Comparison of ENCODE assay signal across 8 cellular contexts in the genomic region with DNA sequence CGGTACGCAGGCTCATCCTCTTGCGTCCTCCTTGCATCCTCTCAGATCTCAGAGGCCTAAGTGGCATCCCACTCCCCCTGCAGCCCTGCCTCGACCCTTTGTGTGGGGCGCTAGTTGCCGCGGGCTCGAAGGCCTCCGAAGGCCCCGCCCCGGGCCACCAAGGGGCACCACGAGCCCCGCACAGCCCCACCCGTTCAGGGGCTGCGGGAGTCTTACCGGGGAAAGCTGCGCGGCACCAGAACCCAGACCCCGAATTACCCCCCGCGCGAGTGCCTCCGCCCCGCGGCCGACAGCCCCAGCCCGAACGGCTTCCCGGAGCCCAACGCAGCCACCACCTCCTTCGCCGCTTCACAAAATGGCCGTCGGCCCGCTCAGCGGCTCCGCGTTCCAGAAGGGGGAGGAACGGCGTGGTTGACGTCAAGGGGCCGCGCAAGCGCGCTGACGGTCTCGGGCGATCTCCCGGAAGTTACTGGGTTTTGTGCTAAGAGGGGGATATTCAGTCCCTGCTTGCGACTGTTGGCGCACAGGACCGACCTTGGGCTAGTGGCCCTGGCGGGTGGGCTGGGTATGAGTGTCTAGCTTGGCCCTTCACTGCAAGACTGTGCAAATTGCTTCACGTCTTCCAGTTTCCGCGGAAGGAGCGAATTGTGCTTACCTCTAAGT. TPM values are rescaled to one million over a fixed set of nuclear protein-coding genes. Genes with fewer than 3 reads are reported as not detected.
A peak's percentile ranks its signal among the peaks of the same experiment; 100 is the strongest.
DNase-seq lines count a peak whose midpoint lies in the region; ATAC-seq, FAIRE-seq and TF ChIP-seq lines count a peak whose summit lies in the region.

A gene (minus strand): TSS at position 357 of the 663 bp plus-strand sequence. CDS start 31,977 bp downstream, outside the sequence.
A gene with protein sequence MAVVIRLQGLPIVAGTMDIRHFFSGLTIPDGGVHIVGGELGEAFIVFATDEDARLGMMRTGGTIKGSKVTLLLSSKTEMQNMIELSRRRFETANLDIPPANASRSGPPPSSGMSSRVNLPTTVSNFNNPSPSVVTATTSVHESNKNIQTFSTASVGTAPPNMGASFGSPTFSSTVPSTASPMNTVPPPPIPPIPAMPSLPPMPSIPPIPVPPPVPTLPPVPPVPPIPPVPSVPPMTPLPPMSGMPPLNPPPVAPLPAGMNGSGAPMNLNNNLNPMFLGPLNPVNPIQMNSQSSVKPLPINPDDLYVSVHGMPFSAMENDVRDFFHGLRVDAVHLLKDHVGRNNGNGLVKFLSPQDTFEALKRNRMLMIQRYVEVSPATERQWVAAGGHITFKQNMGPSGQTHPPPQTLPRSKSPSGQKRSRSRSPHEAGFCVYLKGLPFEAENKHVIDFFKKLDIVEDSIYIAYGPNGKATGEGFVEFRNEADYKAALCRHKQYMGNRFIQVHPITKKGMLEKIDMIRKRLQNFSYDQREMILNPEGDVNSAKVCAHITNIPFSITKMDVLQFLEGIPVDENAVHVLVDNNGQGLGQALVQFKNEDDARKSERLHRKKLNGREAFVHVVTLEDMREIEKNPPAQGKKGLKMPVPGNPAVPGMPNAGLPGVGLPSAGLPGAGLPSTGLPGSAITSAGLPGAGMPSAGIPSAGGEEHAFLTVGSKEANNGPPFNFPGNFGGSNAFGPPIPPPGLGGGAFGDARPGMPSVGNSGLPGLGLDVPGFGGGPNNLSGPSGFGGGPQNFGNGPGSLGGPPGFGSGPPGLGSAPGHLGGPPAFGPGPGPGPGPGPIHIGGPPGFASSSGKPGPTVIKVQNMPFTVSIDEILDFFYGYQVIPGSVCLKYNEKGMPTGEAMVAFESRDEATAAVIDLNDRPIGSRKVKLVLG (minus strand): TSS at position 357 of the 663 bp plus-strand sequence. CDS start 9,578 bp downstream, outside the sequence.

- peak in 1 of 2 donors; percentile 95 for TF ChIP-seq POLR2A in vagina (IDR thresholded peaks at IDR 0.05)

- no peaks in the 10 kb centered on the region for H3K9me3 ChIP-seq in astrocyte (ENCODE audit: insufficient read depth, low read depth, low read length)
- H3K9me3 ChIP-seq in vagina, result no peaks in the 10 kb centered on the region

- H3K9ac ChIP-seq in astrocyte (ENCODE audit: low read length) (peak within 1 kb of the TSS; percentile 97), rectal smooth muscle tissue (ENCODE audit: low read length) (peak within 1 kb of the TSS; percentile 95)

- peak within 1 kb of the TSS; percentile 89 for H3K4me3 ChIP-seq in astrocyte (ENCODE audit: insufficient read depth, low read depth, low read length)
- peak within 1 kb of the TSS; percentile 71 for H3K4me3 ChIP-seq in rectal smooth muscle tissue (ENCODE audit: low read length)
- peak within 1 kb of the TSS; percentile 89 to 96 for H3K4me3 ChIP-seq in vagina

- peak within 1 kb of the TSS; percentile 94 for H3K4me3 Mint-ChIP-seq in astrocyte (ENCODE audit: unreplicated experiment)

- H3K27me3 ChIP-seq in astrocyte (ENCODE audit: insufficient read depth, low read length), result no peaks in the 10 kb centered on the region
- H3K27me3 ChIP-seq in rectal smooth muscle tissue (ENCODE audit: control insufficient read depth, insufficient read depth, low read length), result no peaks in the 10 kb centered on the region
- no peaks in the 10 kb centered on the region for H3K27me3 ChIP-seq in vagina

- peak within 1 kb of the TSS; percentile 92 for H3K27ac ChIP-seq in astrocyte (ENCODE audit: low read depth, low read length)
- peak within 1 kb of the TSS; percentile 93 for H3K27ac ChIP-seq in rectal smooth muscle tissue (ENCODE audit: low read depth, low read length)
- peak within 1 kb of the TSS; percentile 100 for H3K27ac ChIP-seq in vagina

- H3K4me2 ChIP-seq in astrocyte (ENCODE audit: low read length), result peak within 1 kb of the TSS; percentile 97

- peaks cover 47% of the 10 kb centered on the region for H4K20me1 ChIP-seq in astrocyte (ENCODE audit: insufficient read depth, low read length)

- ATAC-seq in GM18502 (IDR thresholded peaks at IDR 0.05; ENCODE audit: poor library complexity, unreplicated experiment) (peak; percentile 75), HG02970 (IDR thresholded peaks at IDR 0.05; ENCODE audit: low FRiP score, unreplicated experiment) (peak; percentile 83)

- no peak for FAIRE-seq in astrocyte (lab: Jason Lieb, UNC)

- intact Hi-C loops in vagina (cut with DNase I), result loop anchor here (5.0 kb wide), 1 partner anchor 47 kb away; a partner anchor contains a TSS

- H3K36me3 ChIP-seq in astrocyte (ENCODE audit: insufficient read depth, low read length) (peaks cover 6% of the 10 kb centered on the region), rectal smooth muscle tissue (ENCODE audit: control insufficient read depth, insufficient read depth, low read length) (no peaks in the 10 kb centered on the region), vagina (peaks cover 0 to 16% of the 10 kb centered on the region in 2 donors)

- H3K36me3 Mint-ChIP-seq in astrocyte (ENCODE audit: low read depth, unreplicated experiment), result peaks cover 10% of the 10 kb centered on the region

- H3K4me1 Mint-ChIP-seq in astrocyte (ENCODE audit: low read depth, unreplicated experiment), result peaks cover 29% of the 10 kb centered on the region

- no peaks in the 10 kb centered on the region for H3K9me3 Mint-ChIP-seq in astrocyte (ENCODE audit: unreplicated experiment)

- TF ChIP-seq CTCF in astrocyte (IDR thresholded peaks at IDR 0.05; ENCODE audit: insufficient read depth, low read depth, low read length), result no peak
- no peak for TF ChIP-seq CTCF in vagina (IDR thresholded peaks at IDR 0.05)

- H3K4me1 ChIP-seq in astrocyte (ENCODE audit: insufficient read depth, low read length), result peaks cover 22% of the 10 kb centered on the region
- H3K4me1 ChIP-seq in rectal smooth muscle tissue (ENCODE audit: control insufficient read depth, insufficient read depth, low read length), result peaks cover 14% of the 10 kb centered on the region
- peaks cover 43% of the 10 kb centered on the region for H3K4me1 ChIP-seq in vagina

- DNase-seq in NCI-H2029 treated with DMSO at 0.1 percent for 48 hours (lab: John Stamatoyannopoulos, UW), result peak; percentile 87
- DNase-seq in T-helper 22 cell (ENCODE audit: low read depth), result peak; percentile 85
- peak; percentile 81 for DNase-seq in astrocyte (ENCODE audit: low read depth)
- peak; percentile 99 for DNase-seq in hepatic stellate cell (ENCODE audit: low spot score)
- DNase-seq in vagina (ENCODE audit: extremely low spot score in 2 of 2), result peak in 1 of 2 donors; percentile 93

- peaks cover 53% of the 10 kb centered on the region for H3K79me2 ChIP-seq in astrocyte (ENCODE audit: insufficient read depth, low read length)

- no peaks in the 10 kb centered on the region for H3K27me3 Mint-ChIP-seq in astrocyte (ENCODE audit: low read depth, unreplicated experiment)

- H2AFZ ChIP-seq in astrocyte (ENCODE audit: low read depth, low read length), result peak within 1 kb of the TSS; percentile 83

- H3K27ac Mint-ChIP-seq in astrocyte (ENCODE audit: unreplicated experiment), result peak within 1 kb of the TSS; percentile 95

RNA-seq across cellular contexts. Expression of the first gene that starts in this region (rescaled TPM):
- 194 and 200 TPM in 2 replicates for total RNA-seq in astrocyte
- 149 TPM for total RNA-seq in vagina

RNA-seq across cellular contexts. Expression of the second gene that starts in this region (rescaled TPM):
- 78.1 and 88.4 TPM in 2 replicates for total RNA-seq in astrocyte
- 26.8 TPM for total RNA-seq in vagina
